8 cellular contexts compared by ENCODE assay signal in genomic region chr2:264493-265468, GRCh38. TPM values are rescaled to one million over a fixed set of nuclear protein-coding genes. Genes with fewer than 3 reads are reported as not detected.
DNase-seq lines count a peak whose midpoint lies in the region; ATAC-seq and TF ChIP-seq lines count a peak whose summit lies in the region.

Gene ACP1, plus strand, starts transcription at chr2:264947. Its CDS starts 18 bp downstream, at chr2:264965.

- TF ChIP-seq CTCF in spleen (IDR thresholded peaks at IDR 0.05 in 8 of 11, conservative IDR thresholded peaks at IDR 0.05 in 3 of 11) = peak in 2 of 11 experiments; percentile 11 to 14

- no peaks in the 10 kb centered on the region for H3K27me3 ChIP-seq in spleen (replicated peaks in 1 of 7)

- peaks cover 21 to 90% (median 57%) of the 10 kb centered on the region in 6 donors for H3K4me1 ChIP-seq in spleen

- intact Hi-C loops in spleen (cut with DNase I; ENCODE audit: low total_unique reads) = no loop called here

- H3K27ac ChIP-seq in caudate nucleus (ENCODE audit: low read depth, low read length) = peak within 1 kb of the TSS; percentile 80
- H3K27ac ChIP-seq in spleen = peak within 1 kb of the TSS; percentile 77 to 94 (median 86)

- ATAC-seq in GM19035 (IDR thresholded peaks at IDR 0.05; ENCODE audit: unreplicated experiment) (peak; percentile 88), HG03342 (IDR thresholded peaks at IDR 0.05; ENCODE audit: unreplicated experiment) (peak; percentile 90)

- H3K4me3 ChIP-seq in spleen = peak within 1 kb of the TSS; percentile 70 to 96 (median 85)

- peak in 2 of 3 donors; percentile 21 to 62 for TF ChIP-seq POLR2A in spleen (IDR thresholded peaks at IDR 0.05)

- DNase-seq in AG20443 (ENCODE audit: low spot score) (peak; percentile 100), NCI-H345 treated with DMSO at 0.1 percent for 48 hours (lab: John Stamatoyannopoulos, UW; ENCODE audit: unreplicated experiment) (peak; percentile 98), caudate nucleus (lab: John Stamatoyannopoulos, UW) (peak in 60 of 61 donors; percentile 55 to 94 (median 85)), inferior parietal cortex (ENCODE audit: extremely low spot score) (peak; percentile 95), spleen (peak; percentile 98)
- DNase-seq in activated CD4-positive, CD25-positive, alpha-beta regulatory T cell (lab: John Stamatoyannopoulos, UW) = peak; percentile 86 to 94 (median 90)

- no peaks in the 10 kb centered on the region for H3K9me3 ChIP-seq in spleen

- peaks cover 0 to 1% (median 0%) of the 10 kb centered on the region in 6 donors for H3K36me3 ChIP-seq in spleen

- 0 to 1% (median 1%) methylated on average over 59 to 73 of the region's 73 CpGs for WGBS in spleen, 5 donors

RNA-seq across cellular contexts. Expression of gene ACP1, which starts in this region (rescaled TPM):
- total RNA-seq in spleen = 100 to 1,000 TPM in 1 of 7 donors, 10 to 100 TPM in 6; 63.7 to 103 (median 72.7) TPM
- polyA plus RNA-seq in spleen = 10 to 100 TPM; 58.1 to 83.2 (median 73.0) TPM

Comparison
In these comparisons a context has a peak if more than half of its experiments do, and no peak if none do; other contexts are left out.
1. Peak in every context shown above with its lines: DNase-seq, ATAC-seq, H3K4me3 ChIP-seq and H3K27ac ChIP-seq.